ENCODE assay signal across 10 cellular contexts in the genomic region with DNA sequence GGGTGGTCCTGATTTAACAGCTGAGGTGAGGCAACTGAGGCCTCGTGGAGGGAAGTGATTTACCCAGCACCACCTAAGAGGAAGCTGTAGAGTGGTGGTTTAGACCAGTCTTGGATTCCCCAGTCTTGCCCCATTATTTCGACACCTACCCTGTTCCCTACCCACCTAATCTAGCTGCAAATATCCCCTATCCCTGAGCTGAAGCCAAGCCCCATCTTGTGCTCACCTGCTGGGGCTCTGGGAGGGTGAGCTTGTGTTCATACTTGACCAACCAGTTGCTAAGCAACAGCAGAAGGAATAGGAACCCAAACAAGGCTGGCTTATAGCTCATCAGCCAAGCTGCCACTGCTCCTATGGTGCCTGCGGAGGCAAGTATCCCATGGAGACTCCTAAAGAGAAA. TPM values are rescaled to one million over a fixed set of nuclear protein-coding genes. Genes with fewer than 3 reads are reported as not detected.
DNase-seq lines count a peak whose midpoint lies in the region; ATAC-seq and TF ChIP-seq lines count a peak whose summit lies in the region.
"Had no signal": no experiment of that assay in that cellular context is flagged by ENCODE, and none has a peak within 500 bp of the region (broad histone marks: within the 10 kb centered on the region; RNA-seq: fewer than 3 reads in every experiment).

No MANE protein-coding gene starts in this region.

- no peak overlapping the region for H2AFZ ChIP-seq in GM23338

- no peaks in the 10 kb centered on the region for H3K36me3 ChIP-seq in GM23338 (ENCODE audit: insufficient read depth)
- H3K36me3 ChIP-seq in naive thymus-derived CD4-positive, alpha-beta T cell (ENCODE audit: control insufficient read depth in 2 of 3, insufficient read depth in 3 of 3, low read length in 3 of 3) = no peaks in the 10 kb centered on the region

- no peaks in the 10 kb centered on the region for H3K27me3 ChIP-seq in GM23338 (ENCODE audit: insufficient read depth)
- H3K27me3 ChIP-seq in naive thymus-derived CD4-positive, alpha-beta T cell (ENCODE audit: control insufficient read depth in 2 of 2, insufficient read depth in 2 of 2, low read length in 2 of 2) = no peaks in the 10 kb centered on the region

- CTCF ChIA-PET in naive thymus-derived CD4-positive, alpha-beta T cell (lab: Charles Lee) = no interaction called here

- no peaks in the 10 kb centered on the region for H3K9me3 Mint-ChIP-seq in GM23338
- no peaks in the 10 kb centered on the region for H3K9me3 Mint-ChIP-seq in naive thymus-derived CD4-positive, alpha-beta T cell

- peak; percentile 89 for ATAC-seq in GM23338
- ATAC-seq in naive thymus-derived CD4-positive, alpha-beta T cell = peak; percentile 37
- ATAC-seq in HG02763 (IDR thresholded peaks at IDR 0.05; ENCODE audit: unreplicated experiment) = no peak

- no peak for TF ChIP-seq CTCF in GM23338 (conservative IDR thresholded peaks at IDR 0.05; ENCODE audit: low read depth in 2 of 2)

- H3K4me1 Mint-ChIP-seq in GM23338 = peaks cover 14% of the 10 kb centered on the region; the same call in 2 of the 3 replicates
- peaks cover 5 to 7% (median 7%) of the 10 kb centered on the region in 7 donors for H3K4me1 Mint-ChIP-seq in naive thymus-derived CD4-positive, alpha-beta T cell

- DNase-seq in GM23338 (ENCODE audit: low spot score) (peak; percentile 65), NCI-H2107 (lab: John Stamatoyannopoulos, UW) (peak; percentile 91), SHP77 treated with DMSO at 0.1 percent for 48 hours (lab: John Stamatoyannopoulos, UW) (peak; percentile 31), globus pallidus (ENCODE audit: low spot score) (no peak), cardiac septum (ENCODE audit: low spot score) (no peak)
- no peak for DNase-seq in naive thymus-derived CD4-positive, alpha-beta T cell
- no peak for DNase-seq in activated CD4-positive, CD25-positive, alpha-beta regulatory T cell treated with anti-CD3 and anti-CD28 coated beads, Interleukin-2, amount 50 U/mL, for 72 hours

- H3K27ac ChIP-seq in GM23338 (ENCODE audit: low read depth) = no peak overlapping the region
- no peak overlapping the region for H3K27ac ChIP-seq in naive thymus-derived CD4-positive, alpha-beta T cell (ENCODE audit: low read depth, low read length)

- H3K27me3 Mint-ChIP-seq in GM23338 (ENCODE audit: insufficient read depth, low read depth, poor library complexity) = no peaks in the 10 kb centered on the region
- H3K27me3 Mint-ChIP-seq in naive thymus-derived CD4-positive, alpha-beta T cell = no peaks in the 10 kb centered on the region

- H3K36me3 Mint-ChIP-seq in GM23338 (ENCODE audit: low read depth) = no peaks in the 10 kb centered on the region
- no peaks in the 10 kb centered on the region for H3K36me3 Mint-ChIP-seq in naive thymus-derived CD4-positive, alpha-beta T cell

- H3K4me1 ChIP-seq in GM23338 (ENCODE audit: insufficient read depth) = no peaks in the 10 kb centered on the region
- peaks cover 0 to 3% of the 10 kb centered on the region in 2 donors for H3K4me1 ChIP-seq in naive thymus-derived CD4-positive, alpha-beta T cell (ENCODE audit: control insufficient read depth in 2 of 2, insufficient read depth in 2 of 2, low read length in 2 of 2)

- H3K4me3 Mint-ChIP-seq in GM23338 = no peak overlapping the region
- H3K4me3 Mint-ChIP-seq in naive thymus-derived CD4-positive, alpha-beta T cell = no peak overlapping the region

- intact Hi-C loops in naive thymus-derived CD4-positive, alpha-beta T cell (cut with micrococcal nuclease) = loop anchor here in 1 of 2 donors (10.0 kb wide), 1 partner anchor 1229 kb away; a partner anchor contains a TSS
- intact Hi-C loops in cardiac septum (cut with DNase I) = no loop called here

- H3K27ac Mint-ChIP-seq in GM23338 = peak overlapping the region; percentile 45; the same call in 1 of the 2 replicates
- H3K27ac Mint-ChIP-seq in naive thymus-derived CD4-positive, alpha-beta T cell = no peak overlapping the region

- H4K20me1 ChIP-seq in GM23338 (replicated peaks; ENCODE audit: insufficient read depth) = no peaks in the 10 kb centered on the region; the same call in 1 of the 2 replicates

- no peak overlapping the region for H3K4me3 ChIP-seq in GM23338
- no peak overlapping the region for H3K4me3 ChIP-seq in naive thymus-derived CD4-positive, alpha-beta T cell (ENCODE audit: low read length)

- no peaks in the 10 kb centered on the region for H3K9me2 ChIP-seq in GM23338 (ENCODE audit: insufficient read depth)

- H3F3A ChIP-seq in GM23338 (replicated peaks; ENCODE audit: low read depth) = no peaks in the 10 kb centered on the region

- no peaks in the 10 kb centered on the region for H3K79me2 ChIP-seq in GM23338 (replicated peaks; ENCODE audit: insufficient read depth)

- peak overlapping the region; percentile 26; the same call in 1 of the 2 replicates for H3K4me2 ChIP-seq in GM23338

- POLR2A ChIA-PET in naive thymus-derived CD4-positive, alpha-beta T cell (lab: Charles Lee) = interaction anchor here (0.6 kb wide), 1 partner anchor 41 kb away, joined by 3 read pairs; no protein-coding TSS in a partner anchor

- H3K9me3 ChIP-seq in naive thymus-derived CD4-positive, alpha-beta T cell (ENCODE audit: control insufficient read depth in 2 of 3, low read length in 3 of 3) = no peaks in the 10 kb centered on the region

TF ChIP-seq in GM23338, 12 proteins besides CTCF, POLR2A, EP300 and RAD21:
- no peak for TF ChIP-seq EZH2 (IDR thresholded peaks at IDR 0.05; ENCODE audit: low read depth, unreplicated experiment)
- no peak for TF ChIP-seq POLR2AphosphoS5 (IDR thresholded peaks at IDR 0.05; ENCODE audit: low read depth)
- no peak for TF ChIP-seq ZNF114 (CRISPR knock-in tag; IDR thresholded peaks at IDR 0.05)
- TF ChIP-seq JUNB (IDR thresholded peaks at IDR 0.05; ENCODE audit: unreplicated experiment) = no peak

RNA-seq across cellular contexts. Expression of a gene that starts 2.0 kb away (rescaled TPM):
- total RNA-seq in GM23338 (2014; rRNA removed; shearing (Covaris generic)) = not detected in 2 replicates
- polyA plus RNA-seq in GM23338 (2016; fragmentation: Nextera tagmentation; extraction: Ambion mirVana) = 0.66 TPM in 1 of 2 replicates, not detected in the other
- 1 to 10 TPM in 2 of 5 experiments, not detected in 3; 1.1 to 1.5 TPM for total RNA-seq in naive thymus-derived CD4-positive, alpha-beta T cell
- polyA plus RNA-seq in naive thymus-derived CD4-positive, alpha-beta T cell = not detected
- total RNA-seq in cardiac septum = not detected
- total RNA-seq: glomerular endothelial cell, omental fat pad had no signal

RNA-seq across cellular contexts. Expression of a gene that starts 5.6 kb away (rescaled TPM):
- total RNA-seq in GM23338 (2014; rRNA removed; shearing (Covaris generic)) = 252 and 253 TPM in 2 replicates
- 76.9 and 86.4 TPM in 2 replicates for polyA plus RNA-seq in GM23338 (2016; fragmentation: Nextera tagmentation; extraction: Ambion mirVana)
- 10 to 100 TPM; 40.6 to 56.0 (median 47.7) TPM for total RNA-seq in naive thymus-derived CD4-positive, alpha-beta T cell
- 10 to 100 TPM; 48.4 to 62.1 TPM for polyA plus RNA-seq in naive thymus-derived CD4-positive, alpha-beta T cell
- 25.8 TPM for total RNA-seq in cardiac septum

RNA-seq across cellular contexts. Expression of a gene that starts 41.0 kb away (rescaled TPM):
- total RNA-seq in GM23338 (2014; rRNA removed; shearing (Covaris generic)) = not detected in 2 replicates
- not detected in 2 replicates for polyA plus RNA-seq in GM23338 (2016; fragmentation: Nextera tagmentation; extraction: Ambion mirVana)
- not detected for total RNA-seq in naive thymus-derived CD4-positive, alpha-beta T cell
- polyA plus RNA-seq in naive thymus-derived CD4-positive, alpha-beta T cell = not detected
- not detected for total RNA-seq in cardiac septum
- total RNA-seq: glomerular endothelial cell, omental fat pad had no signal

Comparison
In these comparisons a context has a peak if more than half of its experiments do, and no peak if none do; other contexts are left out.
1. DNase-seq: peak in GM23338 (single experiment), NCI-H2107 (single experiment) and SHP77 treated with DMSO at 0.1 percent for 48 hours (single experiment); none in naive thymus-derived CD4-positive, alpha-beta T cell (0 of 9), globus pallidus (single experiment), activated CD4-positive, CD25-positive, alpha-beta regulatory T cell treated with anti-CD3 and anti-CD28 coated beads, Interleukin-2, amount 50 U/mL, for 72 hours (single experiment) and cardiac septum (single experiment).